In genomic region chr9:2987679-2988078, GRCh38 we compare ENCODE assay signal across 27 cellular contexts.
"Had no signal": no experiment of that assay in that cellular context is flagged by ENCODE, and none has a peak within 500 bp of the region (broad histone marks: within the 10 kb centered on the region; RNA-seq: fewer than 3 reads in every experiment).

No MANE protein-coding gene starts in this region.

- H3K9me3 ChIP-seq: left lung, lower lobe of right lung, pancreas, prostate gland, stomach, testis, thyroid gland, transverse colon, upper lobe of left lung, vagina had no signal

- H3K36me3 ChIP-seq: left lung, lower lobe of right lung, pancreas, prostate gland, stomach, thyroid gland, transverse colon, upper lobe of left lung, vagina had no signal

- DNase-seq: hippocampal formation; kidney; left colon; left lung; lower lobe of right lung; mammary epithelial cell; mesenchymal stem cell; naive thymus-derived CD8-positive, alpha-beta T cell; pancreas; posterior cingulate gyrus; retina; right cardiac atrium; stimulated activated CD4-positive, alpha-beta T cell treated with anti-CD3 and anti-CD28 coated beads, Interleukin-12 subunit alpha, Interleukin-12 subunit beta, amount 100 ng/mL, for 4 hours; stimulated activated CD4-positive, alpha-beta T cell treated with anti-CD3 and anti-CD28 coated beads, Interleukin-15, amount 100 ng/mL, for 24 hours; stimulated activated CD4-positive, alpha-beta T cell treated with anti-CD3 and anti-CD28 coated beads, Interleukin-2, amount 100 ng/mL, for 24 hours; stimulated activated CD4-positive, alpha-beta T cell treated with anti-CD3 and anti-CD28 coated beads, Interleukin-4, amount 100 ng/mL, for 1 hour; stimulated activated naive B cell treated with anti-CD40 and anti-IgM and Interleukin-4, amounts not matched to agents 10 μg/mL and 1 μg/mL and 100 μg/mL, for 72 hours; stimulated activated naive CD8-positive, alpha-beta T cell treated with anti-CD3 and anti-CD28 coated beads, Interleukin-15, Interleukin-2, amounts not matched to agents 100 U/mL and 50 U/mL, for 24 hours; stomach; testis; thyroid gland; transverse colon; upper lobe of left lung had no signal

- H3K36me3 Mint-ChIP-seq: naive thymus-derived CD8-positive, alpha-beta T cell; stimulated activated naive B cell treated with anti-CD40 and anti-IgM and Interleukin-4, amounts not matched to agents 10 μg/mL and 1 μg/mL and 100 μg/mL, for 72 hours had no signal

- H3K4me1 Mint-ChIP-seq: stimulated activated naive B cell treated with anti-CD40 and anti-IgM and Interleukin-4, amounts not matched to agents 10 μg/mL and 1 μg/mL and 100 μg/mL, for 72 hours had no signal

- H3K27me3 ChIP-seq: testis, thyroid gland, transverse colon, upper lobe of left lung, vagina had no signal

- H3K4me3 ChIP-seq: left lung, lower lobe of right lung, pancreas, prostate gland, skin epidermis, stomach, testis, thyroid gland, transverse colon, upper lobe of left lung, vagina had no signal

- ATAC-seq: left colon; left lung; lower lobe of right lung; naive thymus-derived CD8-positive, alpha-beta T cell; pancreas; right cardiac atrium; sciatic nerve; stimulated activated naive B cell treated with anti-CD40 and anti-IgM and Interleukin-4, amounts not matched to agents 10 μg/mL and 1 μg/mL and 100 μg/mL, for 72 hours; stimulated activated naive CD8-positive, alpha-beta T cell treated with anti-CD3 and anti-CD28 coated beads, Interleukin-15, Interleukin-2, amounts not matched to agents 100 U/mL and 50 U/mL, for 24 hours had no signal

- H3K27ac Mint-ChIP-seq: naive thymus-derived CD8-positive, alpha-beta T cell; stimulated activated naive B cell treated with anti-CD40 and anti-IgM and Interleukin-4, amounts not matched to agents 10 μg/mL and 1 μg/mL and 100 μg/mL, for 72 hours had no signal

- H3K4me3 Mint-ChIP-seq: naive thymus-derived CD8-positive, alpha-beta T cell; stimulated activated naive B cell treated with anti-CD40 and anti-IgM and Interleukin-4, amounts not matched to agents 10 μg/mL and 1 μg/mL and 100 μg/mL, for 72 hours had no signal

- H3K27ac ChIP-seq: left lung, lower lobe of right lung, pancreas, prostate gland, skin epidermis, stomach, testis, thyroid gland, transverse colon, upper lobe of left lung, vagina had no signal

- H3K4me1 ChIP-seq: left lung, lower lobe of right lung, pancreas, prostate gland, stomach, testis, thyroid gland, transverse colon, upper lobe of left lung, vagina had no signal

- H3K27me3 Mint-ChIP-seq: stimulated activated naive B cell treated with anti-CD40 and anti-IgM and Interleukin-4, amounts not matched to agents 10 μg/mL and 1 μg/mL and 100 μg/mL, for 72 hours had no signal
